24 cellular contexts compared by ENCODE assay signal in the genomic region with DNA sequence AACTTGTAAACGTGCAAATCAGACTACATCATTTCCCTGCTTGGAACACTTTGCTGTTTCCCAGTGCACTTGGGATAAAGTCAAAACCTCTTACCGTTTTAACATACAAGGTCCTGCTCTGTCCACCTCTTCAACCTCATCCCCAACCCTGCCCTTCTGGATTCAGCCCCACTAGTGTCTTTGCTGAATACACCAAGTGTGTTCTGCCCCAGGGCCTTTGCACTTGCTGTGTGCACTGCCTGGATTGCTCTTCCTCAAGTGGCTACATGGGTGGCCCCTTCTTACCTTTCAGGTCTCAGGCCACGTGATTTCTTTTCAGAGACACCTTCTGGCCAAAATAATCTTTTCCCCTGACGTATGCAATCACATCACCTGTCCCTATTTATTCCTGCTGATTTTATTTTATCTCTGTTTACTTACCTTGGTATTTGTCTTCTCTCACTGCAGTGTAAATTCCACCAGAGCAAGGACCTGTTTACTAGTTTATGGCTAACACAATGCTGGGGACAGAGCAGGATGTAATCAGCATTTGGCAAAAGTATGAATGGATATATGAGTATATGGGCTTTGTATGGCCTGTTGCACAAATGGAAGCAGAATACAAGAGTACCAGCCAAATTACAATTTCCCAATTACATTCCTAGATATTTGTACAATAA.
"Had no signal": no experiment of that assay in that cellular context is flagged by ENCODE, and none has a peak within 500 bp of the region (broad histone marks: within the 10 kb centered on the region; RNA-seq: fewer than 3 reads in every experiment).

No MANE protein-coding gene starts in this region.

- DNase-seq: activated B cell treated with CpG ODN at 0.5 μM for 24 hours; activated CD4-positive, alpha-beta T cell treated with anti-CD3 and anti-CD28 coated beads for 48 hours; activated CD4-positive, alpha-beta T cell treated with anti-CD3 and anti-CD28 coated beads, Interleukin-2, amount 50 U/mL, for 1 hour; activated CD4-positive, alpha-beta T cell treated with anti-CD3 and anti-CD28 coated beads, Interleukin-2, amount 50 U/mL, for 48 hours; activated CD8-positive, alpha-beta memory T cell treated with anti-CD3 and anti-CD28 coated beads for 24 hours; activated CD8-positive, alpha-beta T cell treated with anti-CD3 and anti-CD28 coated beads for 36 hours; activated effector memory CD4-positive, alpha-beta T cell treated with Interleukin-2 at 50 U/mL for 16 hours; activated gamma-delta T cell treated with Interleukin-2 at 50 U/mL for 16 hours; activated naive CD4-positive, alpha-beta T cell treated with anti-CD3 and anti-CD28 coated beads, Interleukin-2, amount 50 U/mL, for 16 hours; activated naive CD4-positive, alpha-beta T cell treated with Interleukin-2 at 50 U/mL for 16 hours; activated T-cell treated with anti-CD3 and anti-CD28 coated beads, Interleukin-2, amount 50 U/mL, for 4 hours; amniotic stem cell; anterior cingulate cortex; brain microvascular endothelial cell; caudate nucleus; effector CD8-positive, alpha-beta T cell; esophagus squamous epithelium; foreskin fibroblast; glutamatergic neuron; heart left ventricle; T-helper 2 cell had no signal

- H3K27me3 ChIP-seq: brain microvascular endothelial cell, esophagus squamous epithelium, heart left ventricle had no signal

- H3K4me3 ChIP-seq: esophagus squamous epithelium, heart left ventricle had no signal

- H3K9me3 ChIP-seq: esophagus squamous epithelium, heart left ventricle had no signal

- H3K27ac ChIP-seq: brain microvascular endothelial cell, epithelial cell of prostate, esophagus squamous epithelium had no signal

- H3K36me3 ChIP-seq: brain microvascular endothelial cell, esophagus squamous epithelium, heart left ventricle had no signal

- ATAC-seq: activated CD4-positive, CD25-positive, alpha-beta regulatory T cell treated with anti-CD3 and anti-CD28 coated beads, Interleukin-2, amount 50 U/mL, for 24 hours; activated CD8-positive, alpha-beta T cell treated with anti-CD3 and anti-CD28 coated beads for 36 hours; activated T-cell treated with anti-CD3 and anti-CD28 coated beads, Interleukin-2, amount 50 U/mL, for 4 hours; activated T-helper 17 cell treated with anti-CD3 and anti-CD28 coated beads, Interleukin-2, amount 50 U/mL, for 72 hours; heart left ventricle had no signal
